In genomic region chr3:190385835-190386688, GRCh38 we compare ENCODE assay signal across 12 cellular contexts. TPM values are rescaled to one million over a fixed set of nuclear protein-coding genes. Genes with fewer than 3 reads are reported as not detected.
A peak's percentile ranks its signal among the peaks of the same experiment; 100 is the strongest.
DNase-seq lines count a peak whose midpoint lies in the region; ATAC-seq and TF ChIP-seq lines count a peak whose summit lies in the region.
"Had no signal": no experiment of that assay in that cellular context is flagged by ENCODE, and none has a peak within 500 bp of the region (broad histone marks: within the 10 kb centered on the region; RNA-seq: fewer than 3 reads in every experiment).

No MANE protein-coding gene starts in this region.

- DNase-seq in Daoy (ENCODE audit: low read depth), result peak; percentile 95
- peak; percentile 70 to 86 for DNase-seq in NOMO-1 (lab: John Stamatoyannopoulos, UW; ENCODE audit: unreplicated experiment in 2 of 2)
- DNase-seq in dedifferentiated amniotic fluid mesenchymal stem cell (ENCODE audit: extremely low spot score), result peak; percentile 98
- peak; percentile 47 for DNase-seq in osteoblast (ENCODE audit: insufficient read length, low spot score, missing footprints)
- no peak for DNase-seq in NCI-H2081 (lab: John Stamatoyannopoulos, UW)
- DNase-seq in activated CD4-positive, alpha-beta T cell treated with anti-CD3 and anti-CD28 coated beads for 1 hour, result no peak
- DNase-seq: activated T-cell treated with anti-CD3 and anti-CD28 coated beads, Interleukin-2, amount 50 U/mL, for 24 hours; naive B cell had no signal

- H3K27ac ChIP-seq in osteoblast (ENCODE audit: low read depth, low read length), result peak overlapping the region; percentile 90
- H3K27ac ChIP-seq: KMS-11 had no signal

- ATAC-seq in HG03045 (IDR thresholded peaks at IDR 0.05; ENCODE audit: unreplicated experiment), result no peak
- no peak for ATAC-seq in GM19395 (IDR thresholded peaks at IDR 0.05; ENCODE audit: unreplicated experiment)

- peak overlapping the region; percentile 44 for H3K4me3 ChIP-seq in osteoblast (ENCODE audit: insufficient read depth, low read length)
- H3K4me3 ChIP-seq: HAP-1 had no signal

- no peaks in the 10 kb centered on the region for H3K36me3 ChIP-seq in osteoblast (ENCODE audit: insufficient read depth, low read length)
- H3K36me3 ChIP-seq: HAP-1 had no signal

- no peaks in the 10 kb centered on the region for H3K79me2 ChIP-seq in osteoblast (ENCODE audit: insufficient read depth, low read length)

- H4K20me1 ChIP-seq in osteoblast (ENCODE audit: insufficient read depth, low read length), result no peaks in the 10 kb centered on the region

- H3K27me3 ChIP-seq in osteoblast (ENCODE audit: insufficient read depth, low read length), result no peaks in the 10 kb centered on the region

- no peaks in the 10 kb centered on the region for H3K9me3 ChIP-seq in osteoblast (ENCODE audit: low read depth, low read length)
- H3K9me3 ChIP-seq: HAP-1 had no signal

- no peak overlapping the region for H2AFZ ChIP-seq in osteoblast (ENCODE audit: low read length)

- peak overlapping the region; percentile 74 for H3K4me2 ChIP-seq in osteoblast (ENCODE audit: insufficient read depth, low read length)
- H3K4me2 ChIP-seq: KMS-11 had no signal

- H3K4me1 ChIP-seq in osteoblast (ENCODE audit: insufficient read depth, low read length), result peaks cover 48% of the 10 kb centered on the region
- H3K4me1 ChIP-seq: HAP-1 had no signal

- TF ChIP-seq CTCF in osteoblast (IDR thresholded peaks at IDR 0.05; ENCODE audit: extremely low read depth, low read depth, low read length), result no peak

RNA-seq across cellular contexts. Expression of gene CLDN16, which starts 1.9 kb away (rescaled TPM):
- 0.21 and 0.74 TPM in 2 replicates for total RNA-seq in Daoy (2014; rRNA removed; shearing (Covaris generic))
- total RNA-seq in osteoblast, result under 0.01 TPM in 1 of 2 replicates, not detected in the other

Comparison
In these comparisons a context has a peak if more than half of its experiments do, and no peak if none do; other contexts are left out.
1. DNase-seq: peak in Daoy (single experiment), NOMO-1 (2 of 2), dedifferentiated amniotic fluid mesenchymal stem cell (single experiment) and osteoblast (single experiment); none in NCI-H2081 (0 of 2) and activated CD4-positive, alpha-beta T cell treated with anti-CD3 and anti-CD28 coated beads for 1 hour (single experiment).